ENCODE assay signal across 1 cellular context in the genomic region with DNA sequence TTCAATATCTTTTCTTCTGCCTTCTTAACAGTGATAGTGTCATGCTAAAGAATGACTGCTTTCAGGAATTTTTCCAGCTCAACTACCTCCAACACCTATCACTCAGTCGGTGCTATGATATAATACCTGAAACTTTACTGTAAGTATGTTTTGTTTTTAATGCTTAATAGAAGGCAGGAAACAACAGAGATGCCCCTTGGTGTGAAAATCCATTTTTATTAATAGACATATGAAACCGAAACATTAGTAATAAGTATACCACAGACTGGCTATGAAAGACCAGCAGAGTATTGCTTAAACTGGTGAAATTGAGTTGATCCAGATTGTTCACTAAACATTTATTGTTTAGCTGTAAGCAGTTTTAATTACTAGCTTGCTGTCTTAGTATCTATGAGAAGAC.
TF ChIP-seq lines count a peak whose summit lies in the region.

No MANE protein-coding gene starts in this region.

TF ChIP-seq in GM12878, 131 proteins besides CTCF, POLR2A, EP300 and RAD21 (continued from another document):
- TF ChIP-seq CUX1 (IDR thresholded peaks at IDR 0.05; ENCODE audit: insufficient replicate concordance, low read depth, low read length) (peak; percentile 19), HDAC6 (IDR thresholded peaks at IDR 0.05; ENCODE audit: unreplicated experiment) (no peak), DPF2 (IDR thresholded peaks at IDR 0.05) (peak; percentile 65), ZSCAN29 (IDR thresholded peaks at IDR 0.05) (no peak), CEBPB (IDR thresholded peaks at IDR 0.05; ENCODE audit: borderline replicate concordance in 1 of 2, low read depth in 2 of 2, low read length in 2 of 2) (peak in 1 of 2 experiments; percentile 71; a peak in 1 of 4 replicates), STAT1 (conservative IDR thresholded peaks at IDR 0.05) (no peak)
TF ChIP-seq in GM12878: peak in this region for 27.
